ENCODE assay signal across 11 cellular contexts in the genomic region with DNA sequence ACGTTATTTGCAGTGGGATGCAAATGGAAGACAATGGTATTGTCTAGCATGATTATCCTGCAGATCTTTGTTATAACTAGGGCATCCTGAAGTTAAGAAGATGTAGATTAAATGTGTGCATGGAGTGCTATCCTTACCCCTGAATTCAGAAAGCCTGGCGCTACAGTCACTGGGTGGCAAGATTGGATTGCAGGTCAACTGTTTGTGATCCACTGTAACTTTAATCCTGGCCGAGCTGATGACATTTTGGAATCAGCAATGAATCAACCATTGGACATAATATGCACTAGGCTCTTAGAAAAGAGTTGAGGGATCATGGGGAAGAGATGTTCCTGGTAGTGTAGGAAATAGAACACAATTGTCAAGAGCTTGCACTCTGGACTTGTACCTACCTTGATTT. TPM values are rescaled to one million over a fixed set of nuclear protein-coding genes. Genes with fewer than 3 reads are reported as not detected.
"Had no signal": no experiment of that assay in that cellular context is flagged by ENCODE, and none has a peak within 500 bp of the region (broad histone marks: within the 10 kb centered on the region; RNA-seq: fewer than 3 reads in every experiment).

No MANE protein-coding gene starts in this region.

- DNase-seq: GM23248, GOT3, H7, H9, HCEC 1CT, HFFc6 had no signal

- ATAC-seq: GM23338, HCT116 had no signal

- H3K36me3 ChIP-seq: HAP-1 had no signal

- FAIRE-seq: H1, H54 had no signal

- H3K4me3 Mint-ChIP-seq: GM23338, H9, HFFc6 had no signal

- H3K4me3 ChIP-seq: GM23248, GM23338, HAP-1 had no signal

- H3K9me3 Mint-ChIP-seq: GM23338, H9 had no signal

- H3K4me1 ChIP-seq: HAP-1 had no signal

- H3K27ac Mint-ChIP-seq: GM23338, H9, HFFc6 had no signal

- H3K9me3 ChIP-seq: HAP-1 had no signal

- H3K4me1 Mint-ChIP-seq: GM23338 had no signal

- H3K27ac ChIP-seq: GM23248 had no signal

RNA-seq across cellular contexts. Expression of gene SEZ6L, which starts 25.1 kb away (rescaled TPM):
- total RNA-seq: HFFc6 had no signal
